ENCODE assay signal across 11 cellular contexts in genomic region chr1:240399381-240399780, GRCh38.
DNase-seq lines count a peak whose midpoint lies in the region; ATAC-seq and TF ChIP-seq lines count a peak whose summit lies in the region.
"Had no signal": no experiment of that assay in that cellular context is flagged by ENCODE, and none has a peak within 500 bp of the region (broad histone marks: within the 10 kb centered on the region; RNA-seq: fewer than 3 reads in every experiment).

No MANE protein-coding gene starts in this region.

- TF ChIP-seq CTCF in WTC11 (IDR thresholded peaks at IDR 0.05): no peak

- ATAC-seq in WTC11: peak; percentile 41; the same call in 1 of the 2 replicates
- no peak for ATAC-seq in GM18858 (IDR thresholded peaks at IDR 0.05; ENCODE audit: unreplicated experiment)

- H3K4me3 Mint-ChIP-seq in WTC11: no peak overlapping the region

- H3K27me3 Mint-ChIP-seq in WTC11 (ENCODE audit: low read depth): no peaks in the 10 kb centered on the region

- intact Hi-C loops in head of caudate nucleus (cut with DNase I): no loop called here

- CTCF ChIA-PET in WTC11 (lab: Charles Lee): interaction anchor here (1.7 kb wide), 1 partner anchor 209 kb away, joined by 3 read pairs; no protein-coding TSS in a partner anchor

- no peaks in the 10 kb centered on the region; the same call in 1 of the 2 replicates for H3K4me1 Mint-ChIP-seq in WTC11

- H3K27ac Mint-ChIP-seq in WTC11: no peak overlapping the region

- peak; percentile 93 for DNase-seq in HCEC 1CT
- DNase-seq in WTC11 (ENCODE audit: low spot score): no peak
- DNase-seq in head of caudate nucleus: peak in 41 of 42 donors; percentile 21 to 92 (median 62)
- peak; percentile 79 for DNase-seq in stromal cell of bone marrow (ENCODE audit: low read depth)
- DNase-seq in activated gamma-delta T cell treated with Interleukin-2 at 50 U/mL for 16 hours: no peak
- no peak for DNase-seq in NCI-H526 treated with DMSO at 0.1 percent for 48 hours (lab: John Stamatoyannopoulos, UW)
- no peak for DNase-seq in T1000 (lab: John Stamatoyannopoulos, UW)
- DNase-seq: effector memory CD4-positive, alpha-beta T cell; kidney; NCI-H1694 had no signal

- no peaks in the 10 kb centered on the region for H3K9me3 Mint-ChIP-seq in WTC11

- H3K36me3 Mint-ChIP-seq in WTC11: no peaks in the 10 kb centered on the region

- POLR2A ChIA-PET in WTC11 (lab: Charles Lee): interaction anchor here (0.6 kb wide), 1 partner anchor 16 kb away, joined by 3 read pairs; no protein-coding TSS in a partner anchor

TF ChIP-seq in WTC11, 78 proteins besides CTCF, POLR2A, EP300 and RAD21:
- no peak for TF ChIP-seq TEAD1 (CRISPR knock-in tag; IDR thresholded peaks at IDR 0.05)
- no peak for TF ChIP-seq ZNF317 (CRISPR knock-in tag; IDR thresholded peaks at IDR 0.05; ENCODE audit: borderline replicate concordance, low read depth)
- no peak for TF ChIP-seq ZNF512 (CRISPR knock-in tag; IDR thresholded peaks at IDR 0.05; ENCODE audit: borderline replicate concordance)
- TF ChIP-seq IRF2 (CRISPR knock-in tag; IDR thresholded peaks at IDR 0.05; ENCODE audit: borderline replicate concordance, low read depth): no peak
- no peak for TF ChIP-seq ZBTB21 (CRISPR knock-in tag; IDR thresholded peaks at IDR 0.05; ENCODE audit: borderline replicate concordance)
- TF ChIP-seq, protein P1, sequence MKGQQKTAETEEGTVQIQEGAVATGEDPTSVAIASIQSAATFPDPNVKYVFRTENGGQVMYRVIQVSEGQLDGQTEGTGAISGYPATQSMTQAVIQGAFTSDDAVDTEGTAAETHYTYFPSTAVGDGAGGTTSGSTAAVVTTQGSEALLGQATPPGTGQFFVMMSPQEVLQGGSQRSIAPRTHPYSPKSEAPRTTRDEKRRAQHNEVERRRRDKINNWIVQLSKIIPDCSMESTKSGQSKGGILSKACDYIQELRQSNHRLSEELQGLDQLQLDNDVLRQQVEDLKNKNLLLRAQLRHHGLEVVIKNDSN (CRISPR knock-in tag; IDR thresholded peaks at IDR 0.05): no peak
- TF ChIP-seq TEAD4 (CRISPR knock-in tag; IDR thresholded peaks at IDR 0.05): no peak
- TF ChIP-seq, protein P2, sequence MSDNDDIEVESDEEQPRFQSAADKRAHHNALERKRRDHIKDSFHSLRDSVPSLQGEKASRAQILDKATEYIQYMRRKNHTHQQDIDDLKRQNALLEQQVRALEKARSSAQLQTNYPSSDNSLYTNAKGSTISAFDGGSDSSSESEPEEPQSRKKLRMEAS (CRISPR knock-in tag; IDR thresholded peaks at IDR 0.05): no peak
- TF ChIP-seq NFATC4 (CRISPR knock-in tag; IDR thresholded peaks at IDR 0.05): no peak
- TF ChIP-seq ZNF671 (CRISPR knock-in tag; IDR thresholded peaks at IDR 0.05): no peak
- TF ChIP-seq PRRX2 (CRISPR knock-in tag; IDR thresholded peaks at IDR 0.05): no peak
- TF ChIP-seq SP1 (CRISPR knock-in tag; conservative IDR thresholded peaks at IDR 0.05): no peak
- no peak for TF ChIP-seq SMAD3 (CRISPR knock-in tag; IDR thresholded peaks at IDR 0.05; ENCODE audit: borderline replicate concordance)
- no peak for TF ChIP-seq GTF2I (CRISPR knock-in tag; conservative IDR thresholded peaks at IDR 0.05)
- TF ChIP-seq, protein P3, sequence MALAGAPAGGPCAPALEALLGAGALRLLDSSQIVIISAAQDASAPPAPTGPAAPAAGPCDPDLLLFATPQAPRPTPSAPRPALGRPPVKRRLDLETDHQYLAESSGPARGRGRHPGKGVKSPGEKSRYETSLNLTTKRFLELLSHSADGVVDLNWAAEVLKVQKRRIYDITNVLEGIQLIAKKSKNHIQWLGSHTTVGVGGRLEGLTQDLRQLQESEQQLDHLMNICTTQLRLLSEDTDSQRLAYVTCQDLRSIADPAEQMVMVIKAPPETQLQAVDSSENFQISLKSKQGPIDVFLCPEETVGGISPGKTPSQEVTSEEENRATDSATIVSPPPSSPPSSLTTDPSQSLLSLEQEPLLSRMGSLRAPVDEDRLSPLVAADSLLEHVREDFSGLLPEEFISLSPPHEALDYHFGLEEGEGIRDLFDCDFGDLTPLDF (CRISPR knock-in tag; IDR thresholded peaks at IDR 0.05): no peak
- no peak for TF ChIP-seq ATF1 (CRISPR knock-in tag; IDR thresholded peaks at IDR 0.05)
- TF ChIP-seq, protein P4, sequence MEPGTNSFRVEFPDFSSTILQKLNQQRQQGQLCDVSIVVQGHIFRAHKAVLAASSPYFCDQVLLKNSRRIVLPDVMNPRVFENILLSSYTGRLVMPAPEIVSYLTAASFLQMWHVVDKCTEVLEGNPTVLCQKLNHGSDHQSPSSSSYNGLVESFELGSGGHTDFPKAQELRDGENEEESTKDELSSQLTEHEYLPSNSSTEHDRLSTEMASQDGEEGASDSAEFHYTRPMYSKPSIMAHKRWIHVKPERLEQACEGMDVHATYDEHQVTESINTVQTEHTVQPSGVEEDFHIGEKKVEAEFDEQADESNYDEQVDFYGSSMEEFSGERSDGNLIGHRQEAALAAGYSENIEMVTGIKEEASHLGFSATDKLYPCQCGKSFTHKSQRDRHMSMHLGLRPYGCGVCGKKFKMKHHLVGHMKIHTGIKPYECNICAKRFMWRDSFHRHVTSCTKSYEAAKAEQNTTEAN (CRISPR knock-in tag; IDR thresholded peaks at IDR 0.05): no peak
- no peak for TF ChIP-seq CREM (CRISPR knock-in tag; IDR thresholded peaks at IDR 0.05)
- TF ChIP-seq, protein P5, sequence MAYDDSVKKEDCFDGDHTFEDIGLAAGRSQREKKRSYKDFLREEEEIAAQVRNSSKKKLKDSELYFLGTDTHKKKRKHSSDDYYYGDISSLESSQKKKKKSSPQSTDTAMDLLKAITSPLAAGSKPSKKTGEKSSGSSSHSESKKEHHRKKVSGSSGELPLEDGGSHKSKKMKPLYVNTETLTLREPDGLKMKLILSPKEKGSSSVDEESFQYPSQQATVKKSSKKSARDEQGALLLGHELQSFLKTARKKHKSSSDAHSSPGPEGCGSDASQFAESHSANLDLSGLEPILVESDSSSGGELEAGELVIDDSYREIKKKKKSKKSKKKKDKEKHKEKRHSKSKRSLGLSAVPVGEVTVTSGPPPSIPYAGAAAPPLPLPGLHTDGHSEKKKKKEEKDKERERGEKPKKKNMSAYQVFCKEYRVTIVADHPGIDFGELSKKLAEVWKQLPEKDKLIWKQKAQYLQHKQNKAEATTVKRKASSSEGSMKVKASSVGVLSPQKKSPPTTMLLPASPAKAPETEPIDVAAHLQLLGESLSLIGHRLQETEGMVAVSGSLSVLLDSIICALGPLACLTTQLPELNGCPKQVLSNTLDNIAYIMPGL (CRISPR knock-in tag; IDR thresholded peaks at IDR 0.05): no peak
- TF ChIP-seq MYBL2 (CRISPR knock-in tag; IDR thresholded peaks at IDR 0.05): no peak

Comparison
In these comparisons a context has a peak if more than half of its experiments do, and no peak if none do; other contexts are left out.
1. DNase-seq: peak in HCEC 1CT (single experiment), head of caudate nucleus (41 of 42) and stromal cell of bone marrow (single experiment); none in WTC11 (single experiment), activated gamma-delta T cell treated with Interleukin-2 at 50 U/mL for 16 hours (single experiment), NCI-H526 treated with DMSO at 0.1 percent for 48 hours (single experiment) and T1000 (single experiment).